8 cellular contexts compared by ENCODE assay signal in the genomic region with DNA sequence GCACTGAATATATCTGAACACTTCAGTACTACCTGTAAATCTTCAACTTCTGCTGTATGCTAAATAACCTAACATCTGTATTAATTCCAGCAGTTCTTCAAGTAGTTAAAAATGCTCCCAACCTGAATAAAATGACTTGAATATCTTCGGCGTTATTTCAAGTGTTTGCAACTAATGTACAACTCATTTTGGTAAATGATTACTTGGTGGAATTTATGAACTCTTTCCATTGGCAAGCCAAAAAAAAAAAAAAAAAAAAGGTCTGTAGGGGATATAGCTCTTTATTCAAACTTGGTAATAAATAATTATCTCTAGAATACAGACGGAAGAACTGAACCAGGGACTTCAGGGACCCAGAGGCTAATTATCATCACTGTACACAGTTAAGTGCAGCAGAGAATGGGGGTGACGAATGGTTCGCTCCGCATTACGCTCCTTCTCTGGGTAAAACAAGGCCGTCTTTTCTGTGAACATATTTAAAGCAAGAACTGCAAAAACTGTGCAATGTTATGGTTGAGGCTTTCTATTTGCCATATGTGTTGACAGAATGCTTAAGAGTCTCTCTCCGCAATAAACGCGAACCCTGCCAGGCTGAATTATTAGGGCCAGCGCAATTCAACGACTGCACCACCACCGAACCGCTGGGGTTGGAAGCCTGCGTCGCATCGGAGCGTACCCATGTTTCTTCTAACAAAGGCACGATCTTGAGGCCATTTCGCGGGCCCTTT. TPM values are rescaled to one million over a fixed set of nuclear protein-coding genes. Genes with fewer than 3 reads are reported as not detected.
A peak's percentile ranks its signal among the peaks of the same experiment; 100 is the strongest.
DNase-seq lines count a peak whose midpoint lies in the region; ATAC-seq and TF ChIP-seq lines count a peak whose summit lies in the region.

No MANE protein-coding gene starts in this region.

- H3K4me1 ChIP-seq in A673 (ENCODE audit: insufficient read depth, low read length, poor library complexity, severe bottlenecking) (peaks cover 7% of the 10 kb centered on the region), mucosa of stomach (ENCODE audit: control insufficient read depth, insufficient read depth, low read length) (peaks cover 3% of the 10 kb centered on the region)

- peak overlapping the region; percentile 73 for H3K4me3 ChIP-seq in A673 (ENCODE audit: low read depth, low read length, poor library complexity, severe bottlenecking)
- peak overlapping the region; percentile 83 for H3K4me3 ChIP-seq in coronary artery
- peak overlapping the region; percentile 26 for H3K4me3 ChIP-seq in mucosa of stomach (ENCODE audit: low read length)

- DNase-seq in A673 (ENCODE audit: low spot score) (no peak), NCI-H2227 treated with DMSO at 0.1 percent for 48 hours (lab: John Stamatoyannopoulos, UW) (peak; percentile 54), coronary artery (ENCODE audit: low spot score) (no peak), NK-92 (lab: John Stamatoyannopoulos, UW; ENCODE audit: unreplicated experiment) (no peak), OCI-M1 (lab: John Stamatoyannopoulos, UW) (no peak)

- peak overlapping the region; percentile 84 for H3K9ac ChIP-seq in mucosa of stomach (ENCODE audit: low read length)

- H3K9me3 ChIP-seq in A673 (ENCODE audit: low read depth, low read length, poor library complexity, severe bottlenecking): no peaks in the 10 kb centered on the region
- H3K9me3 ChIP-seq in mucosa of stomach (ENCODE audit: control insufficient read depth, low read length): no peaks in the 10 kb centered on the region

- H3K27ac ChIP-seq in A673 (ENCODE audit: low read depth, low read length, poor library complexity, severe bottlenecking) (peak overlapping the region; percentile 90), coronary artery (peak overlapping the region; percentile 79 to 98)

- TSS peak; percentile 71 for BruUV-seq in A673 (replicated peaks; lab: Mats Ljungman, UMichigan)

- ATAC-seq in GM18502 (IDR thresholded peaks at IDR 0.05; ENCODE audit: poor library complexity, unreplicated experiment) (peak; percentile 12), HG03565 (IDR thresholded peaks at IDR 0.05; ENCODE audit: unreplicated experiment) (no peak)

- intact Hi-C loops in A673 (cut with micrococcal nuclease; ENCODE audit: unreplicated experiment): loop anchor here (2.0 to 5.0 kb wide), 2 partner anchors 202 to 218 kb away; a partner anchor contains a TSS

- no peaks in the 10 kb centered on the region for H3K27me3 ChIP-seq in A673 (replicated peaks; ENCODE audit: insufficient read depth, low read depth, low read length, poor library complexity)
- H3K27me3 ChIP-seq in mucosa of stomach (ENCODE audit: control insufficient read depth, insufficient read depth, low read length): no peaks in the 10 kb centered on the region

- H3K36me3 ChIP-seq in A673 (ENCODE audit: insufficient read depth, low read length, poor library complexity, severe bottlenecking): no peaks in the 10 kb centered on the region
- H3K36me3 ChIP-seq in mucosa of stomach (ENCODE audit: control insufficient read depth, insufficient read depth, low read length): no peaks in the 10 kb centered on the region

- POLR2A ChIA-PET in A673 (lab: Charles Lee; ENCODE audit: low non-redundant PET): no interaction called here

- TF ChIP-seq CTCF in A673 (conservative IDR thresholded peaks at IDR 0.05; ENCODE audit: low read depth, low read length) (no peak), coronary artery (IDR thresholded peaks at IDR 0.05) (no peak)

- CTCF ChIA-PET in A673 (lab: Charles Lee): no interaction called here

RNA-seq across cellular contexts. Expression of a gene that starts 1.8 kb away (rescaled TPM):
- total RNA-seq in A673 (2021): 47.5 and 51.4 TPM in 2 replicates

Comparison
In these comparisons a context has a peak if more than half of its experiments do, and no peak if none do; other contexts are left out.
1. H3K4me3 ChIP-seq: peak in every context shown above with its lines; median percentile 83 in coronary artery; 73 in A673; 26 in mucosa of stomach.